Comparison of ENCODE assay signal across 29 cellular contexts in genomic region chr16:15461376-15461775, GRCh38. TPM values are rescaled to one million over a fixed set of nuclear protein-coding genes. Genes with fewer than 3 reads are reported as not detected.
A peak's percentile ranks its signal among the peaks of the same experiment; 100 is the strongest.
DNase-seq lines count a peak whose midpoint lies in the region; ATAC-seq and TF ChIP-seq lines count a peak whose summit lies in the region.
"Had no signal": no experiment of that assay in that cellular context is flagged by ENCODE, and none has a peak within 500 bp of the region (broad histone marks: within the 10 kb centered on the region; RNA-seq: fewer than 3 reads in every experiment).

No MANE protein-coding gene starts in this region.

- no peak overlapping the region for H3K27ac Mint-ChIP-seq in MCF 10A (ENCODE audit: low read depth, unreplicated experiment)
- H3K27ac Mint-ChIP-seq: B cell; CD8-positive, alpha-beta T cell; HFFc6 had no signal

- H3K4me3 Mint-ChIP-seq in MCF 10A (ENCODE audit: unreplicated experiment): no peak overlapping the region
- H3K4me3 Mint-ChIP-seq: B cell; CD8-positive, alpha-beta T cell; HFFc6 had no signal

- H3K27me3 Mint-ChIP-seq in MCF 10A (ENCODE audit: insufficient read depth, unreplicated experiment): peaks cover 21% of the 10 kb centered on the region

- H3K4me3 ChIP-seq in breast epithelium (no peak overlapping the region), astrocyte of the spinal cord (ENCODE audit: low read depth, low read length) (no peak overlapping the region)
- H3K4me3 ChIP-seq: GM12878, HAP-1, SJCRH30 had no signal

- no peaks in the 10 kb centered on the region for H3K4me1 ChIP-seq in breast epithelium
- H3K4me1 ChIP-seq: Caco-2, HAP-1, SJCRH30 had no signal

- no peaks in the 10 kb centered on the region for H3K36me3 ChIP-seq in breast epithelium
- H3K36me3 ChIP-seq: HAP-1, SJCRH30 had no signal

- no TSS peak for BruUV-seq in MCF 10A (replicated peaks; lab: Mats Ljungman, UMichigan)

- no peaks in the 10 kb centered on the region for H3K9me3 Mint-ChIP-seq in MCF 10A (ENCODE audit: unreplicated experiment)
- H3K9me3 Mint-ChIP-seq: CD8-positive, alpha-beta T cell; HFFc6 had no signal

- peak; percentile 20 for DNase-seq in MCF 10A (ENCODE audit: unreplicated experiment)
- no peak for DNase-seq in breast epithelium (ENCODE audit: low spot score in 2 of 2)
- peak; percentile 18 for DNase-seq in astrocyte of the spinal cord (ENCODE audit: low read depth, low spot score)
- peak; percentile 29 for DNase-seq in glomerular visceral epithelial cell (ENCODE audit: extremely low spot score)
- no peak for DNase-seq in NCI-H128 (lab: John Stamatoyannopoulos, UW; ENCODE audit: unreplicated experiment)
- DNase-seq in epidermal melanocyte (ENCODE audit: insufficient read length, low spot score): no peak
- DNase-seq: Caco-2; CD8-positive, alpha-beta T cell; EL; GDM1; GOT3; HFFc6; IMR-90; MV-4-11; NCI-H1105; NCI-H146; NCI-H1930; NCI-H2107; NCI-H524; NCI-H748 treated with DMSO at 0.1 percent for 48 hours; SJCRH30 had no signal

- H3K4me1 Mint-ChIP-seq in MCF 10A (ENCODE audit: insufficient read depth, unreplicated experiment): no peaks in the 10 kb centered on the region
- H3K4me1 Mint-ChIP-seq: B cell had no signal

- no peak for TF ChIP-seq POLR2A in breast epithelium (IDR thresholded peaks at IDR 0.05)

- CTCF ChIA-PET in MCF 10A (lab: Yijun Ruan, JAX): interaction anchor here (0.7 to 0.8 kb wide), 2 partner anchors 17 to 238 kb away, joined by 3 to 6 read pairs; no protein-coding TSS in a partner anchor

- ATAC-seq in HG02973 (IDR thresholded peaks at IDR 0.05; ENCODE audit: unreplicated experiment): no peak
- ATAC-seq: CD8-positive, alpha-beta T cell; GM12878; Right ventricle myocardium inferior had no signal

- in situ Hi-C loops in astrocyte of the spinal cord (cut with HindIII; ENCODE audit: low sequenced_read_pairs): no loop called here

- H3K27me3 ChIP-seq in breast epithelium: no peaks in the 10 kb centered on the region
- H3K27me3 ChIP-seq: SJCRH30 had no signal

- H3K27ac ChIP-seq in breast epithelium: no peak overlapping the region
- H3K27ac ChIP-seq: 22Rv1, C4-2B, KMS-11, SJCRH30 had no signal

- POLR2A ChIA-PET in MCF 10A (lab: Yijun Ruan, JAX): no interaction called here

- no peak for TF ChIP-seq CTCF in MCF 10A (IDR thresholded peaks at IDR 0.05; ENCODE audit: unreplicated experiment)
- TF ChIP-seq CTCF in breast epithelium (IDR thresholded peaks at IDR 0.05): no peak
- TF ChIP-seq CTCF in astrocyte of the spinal cord (IDR thresholded peaks at IDR 0.05; ENCODE audit: low read depth, low read length): no peak

- intact Hi-C loops in MCF 10A (cut with micrococcal nuclease): no loop called here
- intact Hi-C loops in breast epithelium (cut with DNase I; ENCODE audit: low total_unique reads): no loop called here

- H3K36me3 Mint-ChIP-seq in MCF 10A (ENCODE audit: insufficient read depth, unreplicated experiment): no peaks in the 10 kb centered on the region
- H3K36me3 Mint-ChIP-seq: CD8-positive, alpha-beta T cell had no signal

- H3K9me3 ChIP-seq in breast epithelium: no peaks in the 10 kb centered on the region
- H3K9me3 ChIP-seq: Caco-2, HAP-1 had no signal

RNA-seq across cellular contexts. Expression of gene BMERB1, which starts 27.0 kb away (rescaled TPM):
- total RNA-seq in MCF 10A (2022): 3.3 and 4.3 TPM in 2 replicates
- 10 to 100 TPM; 25.3 to 77.8 (median 38.7) TPM for total RNA-seq in breast epithelium
- total RNA-seq: Caco-2 had no signal

Comparison
In these comparisons a context has a peak if more than half of its experiments do, and no peak if none do; other contexts are left out.
1. DNase-seq: peak in MCF 10A (single experiment), astrocyte of the spinal cord (single experiment) and glomerular visceral epithelial cell (single experiment); none in breast epithelium (0 of 2), NCI-H128 (single experiment) and epidermal melanocyte (single experiment).